Comparison of ENCODE assay signal across 17 cellular contexts in genomic region chr1:204476563-204476962, GRCh38. TPM values are rescaled to one million over a fixed set of nuclear protein-coding genes. Genes with fewer than 3 reads are reported as not detected.
DNase-seq lines count a peak whose midpoint lies in the region; ATAC-seq, FAIRE-seq and TF ChIP-seq lines count a peak whose summit lies in the region.
"Had no signal": no experiment of that assay in that cellular context is flagged by ENCODE, and none has a peak within 500 bp of the region (broad histone marks: within the 10 kb centered on the region; RNA-seq: fewer than 3 reads in every experiment).

No MANE protein-coding gene starts in this region.

- no peak overlapping the region for H2BK5ac ChIP-seq in H1 (ENCODE audit: low read depth, low read length)

- H3K4me2 ChIP-seq in OCI-LY1 (ENCODE audit: low read length) = no peak overlapping the region
- H3K4me2 ChIP-seq in H1 (ENCODE audit: insufficient read depth in 1 of 2, low read depth in 2 of 2, low read length in 2 of 2) = no peak overlapping the region

- no peak overlapping the region for H3K27ac Mint-ChIP-seq in activated T-helper 1 cell treated with anti-CD3 and anti-CD28 coated beads, Interleukin-12 subunit alpha, Interleukin-12 subunit beta, Interleukin-2, Interleukin-4 antibody, amounts not matched to agents 30 ng/mL and 10 ng/mL and 1 ng/mL, durations not matched to agents 14 hours and 24 hours and 36 hours

- H3K9me3 ChIP-seq in OCI-LY1 (ENCODE audit: low read length) (no peaks in the 10 kb centered on the region), H1 (ENCODE audit: insufficient read depth in 2 of 2, low read depth in 1 of 2, low read length in 1 of 2) (no peaks in the 10 kb centered on the region)

- no peaks in the 10 kb centered on the region for H3K27me3 ChIP-seq in OCI-LY1 (ENCODE audit: insufficient read depth, low read length)
- no peaks in the 10 kb centered on the region for H3K27me3 ChIP-seq in H1 (replicated peaks in 1 of 4; ENCODE audit: control insufficient read depth in 3 of 4, extremely low read depth in 1 of 4, insufficient read depth in 3 of 4, low read length in 3 of 4)

- H3K36me3 ChIP-seq in OCI-LY1 (ENCODE audit: insufficient read depth, low read length) = peaks cover 51% of the 10 kb centered on the region; the same call in 1 of the 2 replicates
- no peaks in the 10 kb centered on the region for H3K36me3 ChIP-seq in H1 (ENCODE audit: control insufficient read depth in 2 of 4, insufficient read depth in 4 of 4, low read length in 3 of 4)

- H3K9me2 ChIP-seq in OCI-LY1 (ENCODE audit: low read depth, low read length) = no peaks in the 10 kb centered on the region

- no peak overlapping the region for H3K4me3 Mint-ChIP-seq in activated T-helper 1 cell treated with anti-CD3 and anti-CD28 coated beads, Interleukin-12 subunit alpha, Interleukin-12 subunit beta, Interleukin-2, Interleukin-4 antibody, amounts not matched to agents 30 ng/mL and 10 ng/mL and 1 ng/mL, durations not matched to agents 14 hours and 24 hours and 36 hours

- no peak overlapping the region for H3K18ac ChIP-seq in H1 (ENCODE audit: extremely low read depth, low read length)

- H3K23ac ChIP-seq in H1 (ENCODE audit: insufficient read length) = no peak overlapping the region

- no peaks in the 10 kb centered on the region for H3K27me3 Mint-ChIP-seq in activated T-helper 1 cell treated with anti-CD3 and anti-CD28 coated beads, Interleukin-12 subunit alpha, Interleukin-12 subunit beta, Interleukin-2, Interleukin-4 antibody, amounts not matched to agents 30 ng/mL and 10 ng/mL and 1 ng/mL, durations not matched to agents 14 hours and 24 hours and 36 hours (ENCODE audit: insufficient read depth)

- H3K4me1 ChIP-seq in OCI-LY1 (ENCODE audit: insufficient read depth, low read length, severe bottlenecking) (peaks cover 49% of the 10 kb centered on the region), H1 (replicated peaks in 1 of 4; ENCODE audit: control insufficient read depth in 3 of 4, insufficient read depth in 4 of 4, low read length in 3 of 4) (peaks cover 0 to 11% (median 7%) of the 10 kb centered on the region in 4 experiments; a peak in 6 of 7 replicates)

- POLR2A ChIA-PET in H1 (lab: Charles Lee; ENCODE audit: partially characterized antibody) = interaction anchor here (2.4 to 3.1 kb wide), 2 partner anchors 10 to 17 kb away, joined by 10 to 15 read pairs; partner anchors contain the start of gene PIK3C2B

- no peak overlapping the region for H2AK5ac ChIP-seq in H1 (ENCODE audit: low read depth, low read length)

- H4K20me1 ChIP-seq in OCI-LY1 (ENCODE audit: insufficient read depth, low read length) (no peaks in the 10 kb centered on the region), H1 (replicated peaks in 1 of 2; ENCODE audit: control insufficient read depth in 1 of 2, insufficient read depth in 2 of 2, low read length in 2 of 2) (peaks cover 0 to 5% of the 10 kb centered on the region in 2 experiments)

- CTCF ChIA-PET in H1 (lab: Charles Lee; ENCODE audit: partially characterized antibody) = interaction anchor here (1.0 to 49.0 kb wide), 3 partner anchors 23 to 60 kb away, joined by 3 to 2124 read pairs (median 359); partner anchors contain the start of gene PIK3C2B

- H3K4me3 ChIP-seq in OCI-LY1 (ENCODE audit: low read depth, low read length, poor library complexity, severe bottlenecking) (no peak overlapping the region), H1 (ENCODE audit: extremely low read depth in 1 of 4, insufficient read depth in 2 of 4, low read depth in 3 of 4, low read length in 4 of 4) (no peak overlapping the region)

- FAIRE-seq in H1 (lab: Jason Lieb, UNC) = no peak
- FAIRE-seq: colon had no signal

- H3K9me3 Mint-ChIP-seq in activated T-helper 1 cell treated with anti-CD3 and anti-CD28 coated beads, Interleukin-12 subunit alpha, Interleukin-12 subunit beta, Interleukin-2, Interleukin-4 antibody, amounts not matched to agents 30 ng/mL and 10 ng/mL and 1 ng/mL, durations not matched to agents 14 hours and 24 hours and 36 hours = no peaks in the 10 kb centered on the region

- H3K4me1 Mint-ChIP-seq in activated T-helper 1 cell treated with anti-CD3 and anti-CD28 coated beads, Interleukin-12 subunit alpha, Interleukin-12 subunit beta, Interleukin-2, Interleukin-4 antibody, amounts not matched to agents 30 ng/mL and 10 ng/mL and 1 ng/mL, durations not matched to agents 14 hours and 24 hours and 36 hours (ENCODE audit: low read depth) = peaks cover 62% of the 10 kb centered on the region

- H2AFZ ChIP-seq in OCI-LY1 (ENCODE audit: low read length) = no peak overlapping the region
- no peak overlapping the region for H2AFZ ChIP-seq in H1 (ENCODE audit: low read length)
- H2AFZ ChIP-seq: parathyroid adenoma had no signal

- no peak overlapping the region for H4K5ac ChIP-seq in H1 (ENCODE audit: insufficient read length, low read depth, low read length)

- H3K79me2 ChIP-seq in OCI-LY1 (ENCODE audit: insufficient read depth, low read length) (peaks cover 35% of the 10 kb centered on the region; the same call in 1 of the 2 replicates), H1 (ENCODE audit: control insufficient read depth in 1 of 2, insufficient read depth in 2 of 2, low read length in 2 of 2) (peaks cover 0 to 14% of the 10 kb centered on the region in 2 experiments; a peak in 2 of 4 replicates)

- no peaks in the 10 kb centered on the region for H3F3A ChIP-seq in OCI-LY1 (ENCODE audit: insufficient read depth, low read length)

- H3K23me2 ChIP-seq in H1 (ENCODE audit: low read depth, low read length) = no peaks in the 10 kb centered on the region

- no peak for TF ChIP-seq POLR2A in H1 (IDR thresholded peaks at IDR 0.05; ENCODE audit: control extremely low read depth in 1 of 2, low read depth in 2 of 2, low read length in 2 of 2)

- no peak for TF ChIP-seq EP300 in H1 (IDR thresholded peaks at IDR 0.05; ENCODE audit: borderline replicate concordance in 1 of 2, low read depth in 2 of 2, low read length in 2 of 2)

- DNase-seq in GM10266 (ENCODE audit: extremely low spot score) (no peak), H1 (ENCODE audit: low read depth in 1 of 2, low spot score in 2 of 2) (no peak), substantia nigra (lab: John Stamatoyannopoulos, UW) (peak in 2 of 49 donors; percentile 16 to 21), AG20443 (ENCODE audit: low spot score) (no peak), NCI-H2107 treated with DMSO at 0.1 percent for 48 hours (lab: John Stamatoyannopoulos, UW; ENCODE audit: unreplicated experiment) (no peak)
- DNase-seq in activated T-helper 1 cell treated with anti-CD3 and anti-CD28 coated beads, Interleukin-12 subunit alpha, Interleukin-12 subunit beta, Interleukin-2, Interleukin-4 antibody, amounts not matched to agents 30 ng/mL and 10 ng/mL and 1 ng/mL, durations not matched to agents 14 hours and 24 hours and 36 hours (ENCODE audit: low spot score) = no peak
- DNase-seq: activated gamma-delta T cell treated with Interleukin-2 at 50 U/mL for 16 hours; aorta; foreskin fibroblast; NCI-H1436 treated with DMSO at 0.1 percent for 48 hours; NCI-H446 treated with DMSO at 0.1 percent for 48 hours; stimulated activated CD4-positive, alpha-beta T cell treated with anti-CD3 and anti-CD28 coated beads, Interleukin-4, amount 100 ng/mL, for 4 hours; stimulated activated CD8-positive, alpha-beta memory T cell treated with anti-CD3 and anti-CD28 coated beads, Interleukin-4, amount 100 ng/mL, for 48 hours had no signal

- intact Hi-C loops in activated T-helper 1 cell treated with anti-CD3 and anti-CD28 coated beads, Interleukin-12 subunit alpha, Interleukin-12 subunit beta, Interleukin-2, Interleukin-4 antibody, amounts not matched to agents 30 ng/mL and 10 ng/mL and 1 ng/mL, durations not matched to agents 14 hours and 24 hours and 36 hours (cut with micrococcal nuclease) = no loop called here

- H2BK120ac ChIP-seq in H1 (replicated peaks; ENCODE audit: low read depth, low read length) = no peak overlapping the region

- no peak overlapping the region for H4K91ac ChIP-seq in H1 (replicated peaks; ENCODE audit: insufficient read length, low read length)

- ATAC-seq in HG03378 (IDR thresholded peaks at IDR 0.05; ENCODE audit: unreplicated experiment) = no peak

- no peak overlapping the region for H3K4ac ChIP-seq in H1 (replicated peaks; ENCODE audit: insufficient read length, low read depth, low read length)

- H3K9ac ChIP-seq in OCI-LY1 (ENCODE audit: low read length) (no peak overlapping the region), H1 (replicated peaks in 1 of 4; ENCODE audit: extremely low read depth in 1 of 4, low read depth in 3 of 4, low read length in 3 of 4) (no peak overlapping the region)
- H3K9ac ChIP-seq: parathyroid adenoma had no signal

- TF ChIP-seq CTCF in GM10266 (IDR thresholded peaks at IDR 0.05; ENCODE audit: control insufficient read depth, insufficient read depth, low read depth, missing control alignments) = peak; percentile 4
- TF ChIP-seq CTCF in OCI-LY1 (IDR thresholded peaks at IDR 0.05; ENCODE audit: low read length) = peak; percentile 56
- TF ChIP-seq CTCF in H1 (IDR thresholded peaks at IDR 0.05; ENCODE audit: control extremely low read depth in 1 of 3, insufficient read depth in 1 of 3, low read depth in 1 of 3, low read length in 3 of 3) = peak; percentile 17 to 40 (median 39)

- H3K27ac ChIP-seq in OCI-LY1 (ENCODE audit: low read depth, low read length, poor library complexity, severe bottlenecking) (no peak overlapping the region), H1 (ENCODE audit: low read depth, low read length) (no peak overlapping the region), substantia nigra (ENCODE audit: low read depth, low read length, poor library complexity, severe bottlenecking) (peak overlapping the region; percentile 99)
- H3K27ac ChIP-seq: parathyroid adenoma had no signal

- H2BK12ac ChIP-seq in H1 (ENCODE audit: low read depth, low read length) = no peak overlapping the region

- peak; percentile 11 to 39; a peak in 2 of 4 replicates for TF ChIP-seq RAD21 in H1 (IDR thresholded peaks at IDR 0.05 in 1 of 2, conservative IDR thresholded peaks at IDR 0.05 in 1 of 2; ENCODE audit: low read depth in 2 of 2, low read length in 2 of 2)

- no peak overlapping the region for H2BK15ac ChIP-seq in H1 (ENCODE audit: low read length)

- peaks cover 5% of the 10 kb centered on the region for H3K79me1 ChIP-seq in H1 (ENCODE audit: low read depth, low read length)

- H3K14ac ChIP-seq in H1 (ENCODE audit: insufficient read length) = no peak overlapping the region

- peaks cover 7% of the 10 kb centered on the region for H3K36me3 Mint-ChIP-seq in activated T-helper 1 cell treated with anti-CD3 and anti-CD28 coated beads, Interleukin-12 subunit alpha, Interleukin-12 subunit beta, Interleukin-2, Interleukin-4 antibody, amounts not matched to agents 30 ng/mL and 10 ng/mL and 1 ng/mL, durations not matched to agents 14 hours and 24 hours and 36 hours (ENCODE audit: low read depth)

- WGBS in H1 (ENCODE audit: extremely low coverage in 1 of 2, insufficient coverage in 1 of 2, insufficient read length in 1 of 2, insufficient replicate concordance in 2 of 2, low coverage in 1 of 2, low lambda C conversion rate in 2 of 2, missing lambda C conversion rate in 1 of 2), 2 experiments = 86% methylated on average over 5 of the region's 5 CpGs; no CpG with 5 or more reads in 1 of the 2 experiments

- H2BK20ac ChIP-seq in H1 (ENCODE audit: low read length) = no peak overlapping the region

- no peak overlapping the region for H3K56ac ChIP-seq in H1 (replicated peaks; ENCODE audit: insufficient read length, low read depth, low read length)

- no peak overlapping the region for H4K8ac ChIP-seq in H1 (ENCODE audit: extremely low read depth, insufficient read depth, low read length)

RNA-seq across cellular contexts. Expression of gene PIK3C2B, which starts 18.0 kb away (rescaled TPM):
- 36.7 and 36.9 TPM in 2 replicates for total RNA-seq in H1 (2021; fragmentation: NEBNext Ultra II Directional; extraction: Animal tissue kit (Norgen Biotek cat#: 25700))
- polyA plus RNA-seq in H1 (2011; rRNA removed) = 20.4 and 26.0 TPM in 2 replicates
- polyA plus RNA-seq in H1 (2011; cell fraction: cytosol; rRNA removed) = 15.9 TPM
- polyA plus RNA-seq in H1 (2011; cell fraction: nucleus; rRNA removed) = 30.4 TPM
- 11.3 to 13.9 TPM (median 12.5 TPM) in 4 replicates for polyA plus RNA-seq in H1 (2012, experiment 1 of 2)
- 8.4 TPM for polyA plus RNA-seq in H1 (2012, experiment 2 of 2)
- 8.5 TPM for polyA plus RNA-seq in H1 (2013, experiment 1 of 2)
- polyA plus RNA-seq in H1 (2013, experiment 2 of 2) = 7.8 TPM
- 44.4 and 55.8 TPM in 2 replicates for polyA minus RNA-seq in H1 (2011; rRNA and poly(A)+ RNA removed)
- polyA minus RNA-seq in H1 (2011; cell fraction: cytosol; rRNA and poly(A)+ RNA removed) = 30.4 TPM
- 37.1 TPM for polyA minus RNA-seq in H1 (2011; cell fraction: nucleus; rRNA and poly(A)+ RNA removed)
- total RNA-seq in activated T-helper 1 cell treated with anti-CD3 and anti-CD28 coated beads, Interleukin-12 subunit alpha, Interleukin-12 subunit beta, Interleukin-2, Interleukin-4 antibody, amounts not matched to agents 30 ng/mL and 10 ng/mL and 1 ng/mL, durations not matched to agents 14 hours and 24 hours and 36 hours = 21.8 and 24.1 TPM in 2 replicates

RNA-seq across cellular contexts. Expression of gene MDM4, which starts 39.6 kb away (rescaled TPM):
- 81.7 and 84.9 TPM in 2 replicates for total RNA-seq in H1 (2021; fragmentation: NEBNext Ultra II Directional; extraction: Animal tissue kit (Norgen Biotek cat#: 25700))
- polyA plus RNA-seq in H1 (2011; rRNA removed) = 10.0 and 10.8 TPM in 2 replicates
- polyA plus RNA-seq in H1 (2011; cell fraction: cytosol; rRNA removed) = 12.8 TPM
- polyA plus RNA-seq in H1 (2011; cell fraction: nucleus; rRNA removed) = 23.1 TPM
- polyA plus RNA-seq in H1 (2012, experiment 1 of 2) = 9.8 to 13.2 TPM (median 11.4 TPM) in 4 replicates
- 2.0 TPM for polyA plus RNA-seq in H1 (2012, experiment 2 of 2)
- 20.5 TPM for polyA plus RNA-seq in H1 (2013, experiment 1 of 2)
- polyA plus RNA-seq in H1 (2013, experiment 2 of 2) = 18.6 TPM
- 75.0 and 83.5 TPM in 2 replicates for polyA minus RNA-seq in H1 (2011; rRNA and poly(A)+ RNA removed)
- 26.9 TPM for polyA minus RNA-seq in H1 (2011; cell fraction: cytosol; rRNA and poly(A)+ RNA removed)
- 109 TPM for polyA minus RNA-seq in H1 (2011; cell fraction: nucleus; rRNA and poly(A)+ RNA removed)
- total RNA-seq in activated T-helper 1 cell treated with anti-CD3 and anti-CD28 coated beads, Interleukin-12 subunit alpha, Interleukin-12 subunit beta, Interleukin-2, Interleukin-4 antibody, amounts not matched to agents 30 ng/mL and 10 ng/mL and 1 ng/mL, durations not matched to agents 14 hours and 24 hours and 36 hours = 75.5 and 80.3 TPM in 2 replicates

Comparison
In these comparisons a context has a peak if more than half of its experiments do, and no peak if none do; other contexts are left out.
1. CTCF ChIP-seq: peak in every context shown above with its lines; median percentile 56 in OCI-LY1; 39 in H1; 4 in GM10266.